In genomic region chr11:120344302-120345004, GRCh38 we compare ENCODE assay signal across 1 cellular context.
TF ChIP-seq lines count a peak whose summit lies in the region.

No MANE protein-coding gene starts in this region.

TF ChIP-seq in K562, 482 proteins besides CTCF, POLR2A, EP300 and RAD21 (continued from another document and continues in another):
- TF ChIP-seq ZNF407 (IDR thresholded peaks at IDR 0.05; ENCODE audit: low read depth) (no peak), TCFL5 (CRISPR knock-in tag; conservative IDR thresholded peaks at IDR 0.05) (no peak), CREM (IDR thresholded peaks at IDR 0.05; ENCODE audit: low read depth) (peak; percentile 51; the same call in 1 of the 2 replicates), MTA2 (IDR thresholded peaks at IDR 0.05; ENCODE audit: low read depth) (no peak; the same call in 1 of the 2 replicates), CGGBP1 (CRISPR knock-in tag; IDR thresholded peaks at IDR 0.05) (no peak), TSC22D4 (tag; IDR thresholded peaks at IDR 0.05) (no peak), MYNN (IDR thresholded peaks at IDR 0.05) (peak; percentile 59; the same call in 1 of the 2 replicates), MYNN (CRISPR knock-in tag; IDR thresholded peaks at IDR 0.05) (no peak), NUFIP1 (IDR thresholded peaks at IDR 0.05; ENCODE audit: partially characterized antibody) (no peak), ZBTB26 (CRISPR knock-in tag; IDR thresholded peaks at IDR 0.05) (no peak), SP1 (CRISPR knock-in tag; IDR thresholded peaks at IDR 0.05) (no peak), MTF1 (CRISPR knock-in tag; IDR thresholded peaks at IDR 0.05; ENCODE audit: borderline replicate concordance) (no peak), SIN3B (IDR thresholded peaks at IDR 0.05; ENCODE audit: low read depth) (no peak), THAP7 (CRISPR knock-in tag; IDR thresholded peaks at IDR 0.05) (no peak), BRF1 (IDR thresholded peaks at IDR 0.05; ENCODE audit: borderline replicate concordance, extremely low read depth, insufficient read length) (no peak), ELF2 (CRISPR knock-in tag; IDR thresholded peaks at IDR 0.05) (no peak), BCOR (IDR thresholded peaks at IDR 0.05) (0 out of 2 replicates have a peak, but pooled peaks have one; percentile 21), GTF2A2 (tag; IDR thresholded peaks at IDR 0.05) (no peak), BHLHE40 (IDR thresholded peaks at IDR 0.05; ENCODE audit: low read length) (no peak), ZNF431 (CRISPR knock-in tag; IDR thresholded peaks at IDR 0.05) (no peak), PCBP2 (IDR thresholded peaks at IDR 0.05; ENCODE audit: low read depth, low read length, poor library complexity, severe bottlenecking) (no peak), MAX (CRISPR knock-in tag; IDR thresholded peaks at IDR 0.05) (no peak), TCF7 (IDR thresholded peaks at IDR 0.05; ENCODE audit: borderline replicate concordance) (no peak), ZNF780A (CRISPR knock-in tag; IDR thresholded peaks at IDR 0.05) (no peak), HEY1 (CRISPR knock-in tag; IDR thresholded peaks at IDR 0.05; ENCODE audit: borderline replicate concordance) (0 out of 2 replicates have a peak, but pooled peaks have one; percentile 64), ZNF24 (IDR thresholded peaks at IDR 0.05) (no peak), FIP1L1 (IDR thresholded peaks at IDR 0.05; ENCODE audit: low read depth, low read length, poor library complexity, severe bottlenecking) (no peak), SFPQ (IDR thresholded peaks at IDR 0.05; ENCODE audit: low read depth, low read length) (no peak), THAP12 (CRISPR knock-in tag; IDR thresholded peaks at IDR 0.05) (no peak), NELFE (IDR thresholded peaks at IDR 0.05; ENCODE audit: insufficient read depth, insufficient read length) (no peak), TAF15 (IDR thresholded peaks at IDR 0.05; ENCODE audit: low read depth, low read length) (no peak), ZZZ3 (IDR thresholded peaks at IDR 0.05) (no peak), GATA2 (CRISPR knock-in tag; IDR thresholded peaks at IDR 0.05) (peak; percentile 62), SP2 (IDR thresholded peaks at IDR 0.05; ENCODE audit: extremely low read depth, low read depth, low read length, poor library complexity, severe bottlenecking) (no peak), THRB (CRISPR knock-in tag; conservative IDR thresholded peaks at IDR 0.05) (no peak), SPI1 (IDR thresholded peaks at IDR 0.05; ENCODE audit: borderline replicate concordance, low read depth, low read length) (peak; percentile 97), ZC3H4 (CRISPR knock-in tag; IDR thresholded peaks at IDR 0.05; ENCODE audit: borderline replicate concordance) (no peak), GTF2E2 (tag; IDR thresholded peaks at IDR 0.05) (no peak), MAZ (CRISPR knock-in tag; conservative IDR thresholded peaks at IDR 0.05 in 1 of 2, IDR thresholded peaks at IDR 0.05 in 1 of 2) (no peak), PKNOX1 (IDR thresholded peaks at IDR 0.05) (no peak; the same call in 1 of the 2 replicates), RBM17 (IDR thresholded peaks at IDR 0.05; ENCODE audit: borderline replicate concordance, low read depth, low read length) (no peak), ILF3 (IDR thresholded peaks at IDR 0.05; ENCODE audit: borderline replicate concordance) (no peak), ZNF23 (CRISPR knock-in tag; IDR thresholded peaks at IDR 0.05) (no peak), TEAD2 (tag; IDR thresholded peaks at IDR 0.05) (no peak), BRCA1 (IDR thresholded peaks at IDR 0.05) (no peak), BRCA1 (CRISPR knock-in tag; IDR thresholded peaks at IDR 0.05) (no peak), IRF9 (tag; IDR thresholded peaks at IDR 0.05) (no peak), ATF3 (IDR thresholded peaks at IDR 0.05) (no peak), ATF3 (CRISPR knock-in tag; conservative IDR thresholded peaks at IDR 0.05) (no peak), HDGF (IDR thresholded peaks at IDR 0.05) (no peak), TRIM28 (IDR thresholded peaks at IDR 0.05) (no peak)
